In the genomic region with DNA sequence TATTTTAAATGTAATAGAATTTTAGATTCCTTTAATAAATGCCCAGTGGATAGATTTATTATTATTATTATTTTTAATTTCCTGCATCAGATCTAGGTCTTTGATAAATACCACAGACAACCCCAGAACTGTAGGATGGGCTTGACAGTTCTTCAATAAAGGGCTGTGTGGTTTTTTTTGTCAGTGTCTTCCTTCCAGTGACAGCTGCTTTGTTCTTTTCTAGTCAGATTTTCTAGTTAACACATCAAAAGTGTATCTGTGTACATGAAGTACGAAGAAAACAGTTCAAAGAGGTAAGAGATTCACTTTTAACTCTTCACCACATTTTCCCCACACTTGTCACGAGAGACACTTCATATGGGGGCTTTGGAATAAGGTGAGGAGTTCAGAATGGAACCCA, we compare ENCODE assay signal across 17 cellular contexts.
"Had no signal": no experiment of that assay in that cellular context is flagged by ENCODE, and none has a peak within 500 bp of the region (broad histone marks: within the 10 kb centered on the region; RNA-seq: fewer than 3 reads in every experiment).

No MANE protein-coding gene starts in this region.

- H3K27ac Mint-ChIP-seq: mesothelial cell of epicardium; naive B cell; natural killer cell treated with Interleukin-12 subunit alpha and Interleukin-12 subunit beta and Interleukin-15 and Interleukin-18, amount 100 ng/mL, for 72 hours; stimulated activated memory B cell treated with anti-CD40 and anti-IgM and Interleukin-4, amounts not matched to agents 10 μg/mL and 1 μg/mL and 100 μg/mL, for 72 hours had no signal

- H3K4me3 Mint-ChIP-seq: mesothelial cell of epicardium; naive B cell; natural killer cell treated with Interleukin-12 subunit alpha and Interleukin-12 subunit beta and Interleukin-15 and Interleukin-18, amount 100 ng/mL, for 72 hours; neural crest cell; stimulated activated memory B cell treated with anti-CD40 and anti-IgM and Interleukin-4, amounts not matched to agents 10 μg/mL and 1 μg/mL and 100 μg/mL, for 72 hours had no signal

- ATAC-seq: natural killer cell treated with Interleukin-12 subunit alpha and Interleukin-12 subunit beta and Interleukin-15 and Interleukin-18, amount 100 ng/mL, for 72 hours; psoas muscle; right cardiac atrium; stimulated activated naive CD8-positive, alpha-beta T cell treated with anti-CD3 and anti-CD28 coated beads, Interleukin-15, Interleukin-2, amounts not matched to agents 100 U/mL and 50 U/mL, for 24 hours had no signal

- FAIRE-seq: kidney had no signal

- H3K9me3 Mint-ChIP-seq: mesothelial cell of epicardium; naive B cell; natural killer cell treated with Interleukin-12 subunit alpha and Interleukin-12 subunit beta and Interleukin-15 and Interleukin-18, amount 100 ng/mL, for 72 hours; stimulated activated memory B cell treated with anti-CD40 and anti-IgM and Interleukin-4, amounts not matched to agents 10 μg/mL and 1 μg/mL and 100 μg/mL, for 72 hours had no signal

- H3K36me3 Mint-ChIP-seq: mesothelial cell of epicardium; naive B cell; natural killer cell treated with Interleukin-12 subunit alpha and Interleukin-12 subunit beta and Interleukin-15 and Interleukin-18, amount 100 ng/mL, for 72 hours; stimulated activated memory B cell treated with anti-CD40 and anti-IgM and Interleukin-4, amounts not matched to agents 10 μg/mL and 1 μg/mL and 100 μg/mL, for 72 hours had no signal

- H3K9me3 ChIP-seq: mucosa of descending colon, psoas muscle, spleen, testis, tibial nerve, upper lobe of left lung had no signal

- H3K27ac ChIP-seq: dorsolateral prefrontal cortex, psoas muscle, skin epidermis, spleen, testis, tibial nerve, upper lobe of left lung had no signal

- H3K27me3 ChIP-seq: dorsolateral prefrontal cortex, spleen, testis, tibial nerve, upper lobe of left lung had no signal

- H3K36me3 ChIP-seq: spleen, tibial nerve, upper lobe of left lung had no signal

- H3K4me3 ChIP-seq: dorsolateral prefrontal cortex, lung, mucosa of descending colon, psoas muscle, skin epidermis, spleen, testis, tibial nerve, upper lobe of left lung had no signal

- H3K27me3 Mint-ChIP-seq: natural killer cell treated with Interleukin-12 subunit alpha and Interleukin-12 subunit beta and Interleukin-15 and Interleukin-18, amount 100 ng/mL, for 72 hours; stimulated activated memory B cell treated with anti-CD40 and anti-IgM and Interleukin-4, amounts not matched to agents 10 μg/mL and 1 μg/mL and 100 μg/mL, for 72 hours had no signal

- H3K4me1 ChIP-seq: psoas muscle, spleen, testis, tibial nerve, upper lobe of left lung had no signal

- H3K4me1 Mint-ChIP-seq: mesothelial cell of epicardium; naive B cell; neural crest cell; stimulated activated memory B cell treated with anti-CD40 and anti-IgM and Interleukin-4, amounts not matched to agents 10 μg/mL and 1 μg/mL and 100 μg/mL, for 72 hours had no signal
